ENCODE assay signal across 19 cellular contexts in the genomic region with DNA sequence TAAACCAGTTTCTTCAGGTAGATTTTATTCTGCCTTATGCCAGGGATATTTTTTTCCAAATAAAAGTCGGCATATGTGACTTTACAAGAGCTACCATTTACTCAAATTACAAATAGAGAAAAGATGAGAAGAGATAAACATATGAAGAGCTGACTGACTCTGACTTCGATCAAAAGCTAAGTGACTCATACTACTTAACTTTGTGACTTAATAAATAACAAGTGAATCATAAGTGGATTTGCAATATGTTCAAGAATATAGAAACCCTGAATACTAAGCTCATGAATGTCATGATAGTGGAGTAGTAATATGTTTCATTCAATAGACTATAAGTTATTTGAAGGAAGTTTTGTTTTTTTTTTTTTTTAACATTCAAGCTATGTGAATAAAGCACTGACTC.
DNase-seq lines count a peak whose midpoint lies in the region; ATAC-seq and TF ChIP-seq lines count a peak whose summit lies in the region.
"Had no signal": no experiment of that assay in that cellular context is flagged by ENCODE, and none has a peak within 500 bp of the region (broad histone marks: within the 10 kb centered on the region; RNA-seq: fewer than 3 reads in every experiment).

No MANE protein-coding gene starts in this region.

- H3K4me3 ChIP-seq in epithelial cell of proximal tubule (ENCODE audit: low read depth, low read length) = no peak overlapping the region
- H3K4me3 ChIP-seq: BLaER1, hepatocyte, vagina had no signal

- ATAC-seq in HG03135 (IDR thresholded peaks at IDR 0.05; ENCODE audit: unreplicated experiment) = no peak
- ATAC-seq: activated CD8-positive, alpha-beta T cell treated with anti-CD3 and anti-CD28 coated beads, Interleukin-2, amount 10 ng/mL, durations not matched to agents 7 days and 5 days; activated naive CD4-positive, alpha-beta T cell treated with anti-CD3 and anti-CD28 coated beads, Interleukin-2, amount 50 U/mL, for 72 hours; activated T-cell treated with anti-CD3 and anti-CD28 coated beads, Interleukin-2, amount 50 U/mL, for 72 hours; natural killer cell treated with Interleukin-12 subunit alpha and Interleukin-12 subunit beta and Interleukin-15 and Interleukin-18, amount 100 ng/mL, for 72 hours; WTC11 had no signal

- TF ChIP-seq CTCF in epithelial cell of proximal tubule (conservative IDR thresholded peaks at IDR 0.05; ENCODE audit: low read depth, low read length) = no peak

- peak; percentile 82 for DNase-seq in DMS53 treated with DMSO at 0.1 percent for 48 hours (lab: John Stamatoyannopoulos, UW; ENCODE audit: unreplicated experiment)
- peak; percentile 50 for DNase-seq in NCI-H524 treated with DMSO at 0.1 percent for 48 hours (lab: John Stamatoyannopoulos, UW)
- DNase-seq in epithelial cell of proximal tubule (ENCODE audit: low read depth) = peak; percentile 38
- peak; percentile 34 for DNase-seq in non-pigmented ciliary epithelial cell (ENCODE audit: low read depth)
- no peak for DNase-seq in SW 1271 (lab: John Stamatoyannopoulos, UW)
- DNase-seq in SW480 (ENCODE audit: low spot score) = no peak
- DNase-seq: activated CD8-positive, alpha-beta T cell treated with anti-CD3 and anti-CD28 coated beads, Interleukin-2, amount 10 ng/mL, durations not matched to agents 7 days and 5 days; activated T-cell treated with anti-CD3 and anti-CD28 coated beads, Interleukin-2, amount 50 U/mL, for 72 hours; erythroblast; islet precursor cell; NCI-H1930; NCI-H446 had no signal

Comparison
In these comparisons a context has a peak if more than half of its experiments do, and no peak if none do; other contexts are left out.
1. DNase-seq: peak in DMS53 treated with DMSO at 0.1 percent for 48 hours (single experiment), NCI-H524 treated with DMSO at 0.1 percent for 48 hours (single experiment), epithelial cell of proximal tubule (single experiment) and non-pigmented ciliary epithelial cell (single experiment); none in SW 1271 (0 of 2) and SW480 (single experiment).